ENCODE assay signal across 1 cellular context in genomic region chr11:118437046-118437735, GRCh38.
TF ChIP-seq lines count a peak whose summit lies in the region.

No MANE protein-coding gene starts in this region.

TF ChIP-seq in HepG2, 621 proteins besides CTCF, POLR2A, EP300 and RAD21 (continued from another document and continues in another):
- no peak for TF ChIP-seq NONO (IDR thresholded peaks at IDR 0.05)
- no peak; the same call in 1 of the 2 replicates for TF ChIP-seq NONO (CRISPR knock-in tag; conservative IDR thresholded peaks at IDR 0.05)
- TF ChIP-seq, protein P1, sequence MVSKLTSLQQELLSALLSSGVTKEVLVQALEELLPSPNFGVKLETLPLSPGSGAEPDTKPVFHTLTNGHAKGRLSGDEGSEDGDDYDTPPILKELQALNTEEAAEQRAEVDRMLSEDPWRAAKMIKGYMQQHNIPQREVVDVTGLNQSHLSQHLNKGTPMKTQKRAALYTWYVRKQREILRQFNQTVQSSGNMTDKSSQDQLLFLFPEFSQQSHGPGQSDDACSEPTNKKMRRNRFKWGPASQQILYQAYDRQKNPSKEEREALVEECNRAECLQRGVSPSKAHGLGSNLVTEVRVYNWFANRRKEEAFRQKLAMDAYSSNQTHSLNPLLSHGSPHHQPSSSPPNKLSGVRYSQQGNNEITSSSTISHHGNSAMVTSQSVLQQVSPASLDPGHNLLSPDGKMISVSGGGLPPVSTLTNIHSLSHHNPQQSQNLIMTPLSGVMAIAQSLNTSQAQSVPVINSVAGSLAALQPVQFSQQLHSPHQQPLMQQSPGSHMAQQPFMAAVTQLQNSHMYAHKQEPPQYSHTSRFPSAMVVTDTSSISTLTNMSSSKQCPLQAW (CRISPR knock-in tag; IDR thresholded peaks at IDR 0.05) = no peak
- TF ChIP-seq DPF2 (CRISPR knock-in tag; IDR thresholded peaks at IDR 0.05; ENCODE audit: borderline replicate concordance, low read depth) = no peak
- no peak for TF ChIP-seq HBP1 (CRISPR knock-in tag; IDR thresholded peaks at IDR 0.05; ENCODE audit: low read depth)
- TF ChIP-seq KLF13 (CRISPR knock-in tag; IDR thresholded peaks at IDR 0.05) = no peak
- TF ChIP-seq, protein P2, sequence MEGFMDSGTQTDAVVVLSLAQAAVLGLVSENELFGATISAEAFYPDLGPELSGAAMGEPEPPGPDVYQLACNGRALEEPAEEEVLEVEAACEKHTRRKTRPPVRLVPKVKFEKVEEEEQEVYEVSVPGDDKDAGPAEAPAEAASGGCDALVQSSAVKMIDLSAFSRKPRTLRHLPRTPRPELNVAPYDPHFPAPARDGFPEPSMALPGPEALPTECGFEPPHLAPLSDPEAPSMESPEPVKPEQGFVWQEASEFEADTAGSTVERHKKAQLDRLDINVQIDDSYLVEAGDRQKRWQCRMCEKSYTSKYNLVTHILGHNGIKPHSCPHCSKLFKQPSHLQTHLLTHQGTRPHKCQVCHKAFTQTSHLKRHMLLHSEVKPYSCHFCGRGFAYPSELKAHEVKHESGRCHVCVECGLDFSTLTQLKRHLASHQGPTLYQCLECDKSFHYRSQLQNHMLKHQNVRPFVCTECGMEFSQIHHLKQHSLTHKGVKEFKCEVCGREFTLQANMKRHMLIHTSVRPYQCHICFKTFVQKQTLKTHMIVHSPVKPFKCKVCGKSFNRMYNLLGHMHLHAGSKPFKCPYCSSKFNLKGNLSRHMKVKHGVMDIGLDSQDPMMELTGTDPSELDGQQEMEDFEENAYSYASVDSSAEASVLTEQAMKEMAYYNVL (CRISPR knock-in tag; IDR thresholded peaks at IDR 0.05; ENCODE audit: borderline replicate concordance) = no peak
- no peak for TF ChIP-seq SOX6 (IDR thresholded peaks at IDR 0.05)
- no peak for TF ChIP-seq SOX6 (CRISPR knock-in tag; IDR thresholded peaks at IDR 0.05)
- no peak for TF ChIP-seq DMTF1 (CRISPR knock-in tag; IDR thresholded peaks at IDR 0.05)
- no peak for TF ChIP-seq RCOR2 (CRISPR knock-in tag; IDR thresholded peaks at IDR 0.05)
- TF ChIP-seq TBX2 (CRISPR knock-in tag; IDR thresholded peaks at IDR 0.05; ENCODE audit: borderline replicate concordance) = 0 out of 2 replicates have a peak, but pooled peaks have one; percentile 32
- no peak for TF ChIP-seq ISL2 (CRISPR knock-in tag; IDR thresholded peaks at IDR 0.05)
- TF ChIP-seq MYNN (CRISPR knock-in tag; IDR thresholded peaks at IDR 0.05; ENCODE audit: low read depth) = no peak
- TF ChIP-seq, protein P3, sequence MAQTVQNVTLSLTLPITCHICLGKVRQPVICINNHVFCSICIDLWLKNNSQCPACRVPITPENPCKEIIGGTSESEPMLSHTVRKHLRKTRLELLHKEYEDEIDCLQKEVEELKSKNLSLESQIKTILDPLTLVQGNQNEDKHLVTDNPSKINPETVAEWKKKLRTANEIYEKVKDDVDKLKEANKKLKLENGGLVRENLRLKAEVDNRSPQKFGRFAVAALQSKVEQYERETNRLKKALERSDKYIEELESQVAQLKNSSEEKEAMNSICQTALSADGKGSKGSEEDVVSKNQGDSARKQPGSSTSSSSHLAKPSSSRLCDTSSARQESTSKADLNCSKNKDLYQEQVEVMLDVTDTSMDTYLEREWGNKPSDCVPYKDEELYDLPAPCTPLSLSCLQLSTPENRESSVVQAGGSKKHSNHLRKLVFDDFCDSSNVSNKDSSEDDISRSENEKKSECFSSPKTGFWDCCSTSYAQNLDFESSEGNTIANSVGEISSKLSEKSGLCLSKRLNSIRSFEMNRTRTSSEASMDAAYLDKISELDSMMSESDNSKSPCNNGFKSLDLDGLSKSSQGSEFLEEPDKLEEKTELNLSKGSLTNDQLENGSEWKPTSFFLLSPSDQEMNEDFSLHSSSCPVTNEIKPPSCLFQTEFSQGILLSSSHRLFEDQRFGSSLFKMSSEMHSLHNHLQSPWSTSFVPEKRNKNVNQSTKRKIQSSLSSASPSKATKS (CRISPR knock-in tag; IDR thresholded peaks at IDR 0.05) = no peak
- no peak for TF ChIP-seq ZNF562 (CRISPR knock-in tag; IDR thresholded peaks at IDR 0.05; ENCODE audit: borderline replicate concordance)
- TF ChIP-seq ZKSCAN5 (CRISPR knock-in tag; IDR thresholded peaks at IDR 0.05) = no peak
- 0 out of 2 replicates have a peak, but pooled peaks have one; percentile 24 for TF ChIP-seq ZNF280D (CRISPR knock-in tag; IDR thresholded peaks at IDR 0.05)
- TF ChIP-seq PPARG (CRISPR knock-in tag; conservative IDR thresholded peaks at IDR 0.05) = no peak
- TF ChIP-seq TP53 (CRISPR knock-in tag; conservative IDR thresholded peaks at IDR 0.05) = no peak
- TF ChIP-seq GTF2F1 (IDR thresholded peaks at IDR 0.05; ENCODE audit: low read length) = no peak
- TF ChIP-seq, protein P4, sequence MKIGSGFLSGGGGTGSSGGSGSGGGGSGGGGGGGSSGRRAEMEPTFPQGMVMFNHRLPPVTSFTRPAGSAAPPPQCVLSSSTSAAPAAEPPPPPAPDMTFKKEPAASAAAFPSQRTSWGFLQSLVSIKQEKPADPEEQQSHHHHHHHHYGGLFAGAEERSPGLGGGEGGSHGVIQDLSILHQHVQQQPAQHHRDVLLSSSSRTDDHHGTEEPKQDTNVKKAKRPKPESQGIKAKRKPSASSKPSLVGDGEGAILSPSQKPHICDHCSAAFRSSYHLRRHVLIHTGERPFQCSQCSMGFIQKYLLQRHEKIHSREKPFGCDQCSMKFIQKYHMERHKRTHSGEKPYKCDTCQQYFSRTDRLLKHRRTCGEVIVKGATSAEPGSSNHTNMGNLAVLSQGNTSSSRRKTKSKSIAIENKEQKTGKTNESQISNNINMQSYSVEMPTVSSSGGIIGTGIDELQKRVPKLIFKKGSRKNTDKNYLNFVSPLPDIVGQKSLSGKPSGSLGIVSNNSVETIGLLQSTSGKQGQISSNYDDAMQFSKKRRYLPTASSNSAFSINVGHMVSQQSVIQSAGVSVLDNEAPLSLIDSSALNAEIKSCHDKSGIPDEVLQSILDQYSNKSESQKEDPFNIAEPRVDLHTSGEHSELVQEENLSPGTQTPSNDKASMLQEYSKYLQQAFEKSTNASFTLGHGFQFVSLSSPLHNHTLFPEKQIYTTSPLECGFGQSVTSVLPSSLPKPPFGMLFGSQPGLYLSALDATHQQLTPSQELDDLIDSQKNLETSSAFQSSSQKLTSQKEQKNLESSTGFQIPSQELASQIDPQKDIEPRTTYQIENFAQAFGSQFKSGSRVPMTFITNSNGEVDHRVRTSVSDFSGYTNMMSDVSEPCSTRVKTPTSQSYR (CRISPR knock-in tag; IDR thresholded peaks at IDR 0.05; ENCODE audit: borderline replicate concordance) = no peak
- no peak for TF ChIP-seq MIER3 (CRISPR knock-in tag; IDR thresholded peaks at IDR 0.05; ENCODE audit: borderline replicate concordance)
- TF ChIP-seq ZNF354B (CRISPR knock-in tag; IDR thresholded peaks at IDR 0.05) = no peak
- TF ChIP-seq MAFG (CRISPR knock-in tag; IDR thresholded peaks at IDR 0.05) = no peak
- TF ChIP-seq, protein P5, sequence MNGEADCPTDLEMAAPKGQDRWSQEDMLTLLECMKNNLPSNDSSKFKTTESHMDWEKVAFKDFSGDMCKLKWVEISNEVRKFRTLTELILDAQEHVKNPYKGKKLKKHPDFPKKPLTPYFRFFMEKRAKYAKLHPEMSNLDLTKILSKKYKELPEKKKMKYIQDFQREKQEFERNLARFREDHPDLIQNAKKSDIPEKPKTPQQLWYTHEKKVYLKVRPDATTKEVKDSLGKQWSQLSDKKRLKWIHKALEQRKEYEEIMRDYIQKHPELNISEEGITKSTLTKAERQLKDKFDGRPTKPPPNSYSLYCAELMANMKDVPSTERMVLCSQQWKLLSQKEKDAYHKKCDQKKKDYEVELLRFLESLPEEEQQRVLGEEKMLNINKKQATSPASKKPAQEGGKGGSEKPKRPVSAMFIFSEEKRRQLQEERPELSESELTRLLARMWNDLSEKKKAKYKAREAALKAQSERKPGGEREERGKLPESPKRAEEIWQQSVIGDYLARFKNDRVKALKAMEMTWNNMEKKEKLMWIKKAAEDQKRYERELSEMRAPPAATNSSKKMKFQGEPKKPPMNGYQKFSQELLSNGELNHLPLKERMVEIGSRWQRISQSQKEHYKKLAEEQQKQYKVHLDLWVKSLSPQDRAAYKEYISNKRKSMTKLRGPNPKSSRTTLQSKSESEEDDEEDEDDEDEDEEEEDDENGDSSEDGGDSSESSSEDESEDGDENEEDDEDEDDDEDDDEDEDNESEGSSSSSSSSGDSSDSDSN (CRISPR knock-in tag; IDR thresholded peaks at IDR 0.05) = no peak
- TF ChIP-seq ZNF761 (CRISPR knock-in tag; conservative IDR thresholded peaks at IDR 0.05) = no peak
- TF ChIP-seq ZNF251 (CRISPR knock-in tag; IDR thresholded peaks at IDR 0.05) = no peak
- no peak for TF ChIP-seq SIX1 (CRISPR knock-in tag; IDR thresholded peaks at IDR 0.05; ENCODE audit: borderline replicate concordance)
- no peak for TF ChIP-seq ATF6 (CRISPR knock-in tag; conservative IDR thresholded peaks at IDR 0.05)
- TF ChIP-seq KDM1A (CRISPR knock-in tag; IDR thresholded peaks at IDR 0.05) = no peak
- no peak for TF ChIP-seq ZNF839 (CRISPR knock-in tag; IDR thresholded peaks at IDR 0.05; ENCODE audit: borderline replicate concordance)
- TF ChIP-seq AGO2 (optimal IDR thresholded peaks at IDR 0.05; ENCODE audit: low read depth, low read length) = no peak
